1 cellular context compared by ENCODE assay signal in genomic region chr9:133953976-133954709, GRCh38.
TF ChIP-seq lines count a peak whose summit lies in the region.

No MANE protein-coding gene starts in this region.

TF ChIP-seq in HepG2, 621 proteins besides CTCF, POLR2A, EP300 and RAD21 (continued from another document):
- no peak for TF ChIP-seq ZNF687 (CRISPR knock-in tag; IDR thresholded peaks at IDR 0.05)
